ENCODE assay signal across 16 cellular contexts in genomic region chr9:108762348-108763055, GRCh38.
"Had no signal": no experiment of that assay in that cellular context is flagged by ENCODE, and none has a peak within 500 bp of the region (broad histone marks: within the 10 kb centered on the region; RNA-seq: fewer than 3 reads in every experiment).

No MANE protein-coding gene starts in this region.

- H3K79me2 ChIP-seq: hepatocyte had no signal

- H3K36me3 ChIP-seq: colonic mucosa, left ventricle myocardium inferior, lower lobe of right lung, neutrophil, sigmoid colon, stomach, thoracic aorta, transverse colon had no signal

- H3K27ac Mint-ChIP-seq: endodermal cell, nephron had no signal

- H3K4me3 ChIP-seq: colonic mucosa, hepatocyte, left ventricle myocardium inferior, lower lobe of right lung, psoas muscle, sigmoid colon, skin epidermis, stomach, thoracic aorta, transverse colon had no signal

- H3K27ac ChIP-seq: colonic mucosa, hepatocyte, left ventricle myocardium inferior, lower lobe of right lung, neutrophil, psoas muscle, sigmoid colon, stomach, thoracic aorta, transverse colon had no signal

- DNase-seq: kidney, lower lobe of right lung had no signal

- H3K4me3 Mint-ChIP-seq: endodermal cell, naive B cell, nephron had no signal

- H3K4me1 ChIP-seq: colonic mucosa, psoas muscle had no signal

- H3K9me3 ChIP-seq: colonic mucosa, left ventricle myocardium inferior, lower lobe of right lung, neutrophil, psoas muscle, sigmoid colon, stomach, thoracic aorta, transverse colon had no signal

- H3K27me3 Mint-ChIP-seq: naive B cell had no signal

- H3K9me3 Mint-ChIP-seq: nephron had no signal

- H3K4me2 ChIP-seq: hepatocyte had no signal

- H3K27me3 ChIP-seq: colonic mucosa, foreskin keratinocyte, hepatocyte, neutrophil, sigmoid colon, stomach, transverse colon had no signal

- H2AFZ ChIP-seq: hepatocyte had no signal
